ENCODE assay signal across 20 cellular contexts in the genomic region with DNA sequence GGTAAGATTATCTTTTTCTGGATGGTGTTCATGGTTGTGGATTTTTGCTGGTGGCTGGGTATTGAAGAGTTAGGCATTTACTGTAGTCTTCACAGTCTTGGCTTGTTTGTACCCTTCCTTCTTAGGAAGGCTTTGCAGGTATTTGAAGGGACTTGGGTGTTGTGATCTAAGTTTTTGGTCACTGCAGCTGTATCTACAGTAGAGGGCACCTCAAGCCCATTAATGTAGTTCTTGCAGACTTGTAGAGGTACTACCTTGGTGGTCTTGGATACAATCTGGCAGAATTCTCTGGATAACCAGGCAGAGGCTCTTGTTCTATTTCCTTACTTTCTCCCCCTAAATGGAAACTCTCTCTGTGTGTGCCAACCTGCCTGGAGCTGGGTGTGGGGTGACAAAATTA.
A peak's percentile ranks its signal among the peaks of the same experiment; 100 is the strongest.
DNase-seq lines count a peak whose midpoint lies in the region; ATAC-seq and TF ChIP-seq lines count a peak whose summit lies in the region.
"Had no signal": no experiment of that assay in that cellular context is flagged by ENCODE, and none has a peak within 500 bp of the region (broad histone marks: within the 10 kb centered on the region; RNA-seq: fewer than 3 reads in every experiment).

No MANE protein-coding gene starts in this region.

- no peaks in the 10 kb centered on the region for H3K9me3 ChIP-seq in upper lobe of right lung
- no peaks in the 10 kb centered on the region for H3K9me3 ChIP-seq in right atrium auricular region
- H3K9me3 ChIP-seq: BLaER1 treated with 17β-estradiol and CSF1 and Interleukin-3, amounts not matched to agents 10 nM and 100 nM had no signal

- in situ Hi-C loops in KBM-7 (cut with MboI; ENCODE audit: low pct_unique_long_range_greater_than_20kb, low sequenced_read_pairs) = no loop called here

- H3K4me1 ChIP-seq in upper lobe of right lung (no peaks in the 10 kb centered on the region), right atrium auricular region (no peaks in the 10 kb centered on the region)
- H3K4me1 ChIP-seq: BLaER1 treated with 17β-estradiol and CSF1 and Interleukin-3, amounts not matched to agents 10 nM and 100 nM had no signal

- H3K27me3 ChIP-seq in upper lobe of right lung = no peaks in the 10 kb centered on the region
- H3K27me3 ChIP-seq in right atrium auricular region = no peaks in the 10 kb centered on the region
- H3K27me3 ChIP-seq: BLaER1 treated with 17β-estradiol and CSF1 and Interleukin-3, amounts not matched to agents 10 nM and 100 nM; ovary had no signal

- H3K27me3 Mint-ChIP-seq in osteocyte (ENCODE audit: unreplicated experiment) = no peaks in the 10 kb centered on the region
- H3K27me3 Mint-ChIP-seq: activated T-helper 17 cell treated with anti-CD3 and anti-CD28 coated beads, Interleukin-2, amount 50 U/mL, for 72 hours had no signal

- DNase-seq in DMS53 (lab: John Stamatoyannopoulos, UW) (peak; percentile 3), DMS53 treated with DMSO at 0.1 percent for 48 hours (lab: John Stamatoyannopoulos, UW; ENCODE audit: unreplicated experiment) (no peak), KBM-7 (peak; percentile 2), cerebellar cortex (ENCODE audit: low spot score) (peak; percentile 8), osteocyte (ENCODE audit: extremely low spot score, unreplicated experiment) (no peak), upper lobe of right lung (no peak), right atrium auricular region (ENCODE audit: low spot score) (no peak)
- DNase-seq: activated CD4-positive, CD25-positive, alpha-beta regulatory T cell treated with anti-CD3 and anti-CD28 coated beads, Interleukin-2, amount 50 U/mL, for 72 hours; DMS153; HCEC 1CT; NCI-H2029 treated with DMSO at 0.1 percent for 48 hours; NCI-H526 treated with DMSO at 0.1 percent for 48 hours; ovary; T-helper 2 cell had no signal

- H3K4me1 Mint-ChIP-seq in osteocyte (ENCODE audit: unreplicated experiment) = no peaks in the 10 kb centered on the region
- H3K4me1 Mint-ChIP-seq: activated T-helper 17 cell treated with anti-CD3 and anti-CD28 coated beads, Interleukin-2, amount 50 U/mL, for 72 hours had no signal

- H3K27ac Mint-ChIP-seq in osteocyte (ENCODE audit: unreplicated experiment) = no peak overlapping the region
- H3K27ac Mint-ChIP-seq: activated T-helper 17 cell treated with anti-CD3 and anti-CD28 coated beads, Interleukin-2, amount 50 U/mL, for 72 hours had no signal

- H3K9me3 Mint-ChIP-seq in osteocyte (ENCODE audit: unreplicated experiment) = peaks cover 12% of the 10 kb centered on the region

- no peak overlapping the region for H3K4me3 Mint-ChIP-seq in osteocyte (ENCODE audit: unreplicated experiment)
- H3K4me3 Mint-ChIP-seq: activated T-helper 17 cell treated with anti-CD3 and anti-CD28 coated beads, Interleukin-2, amount 50 U/mL, for 72 hours had no signal

- H3K36me3 Mint-ChIP-seq in osteocyte (ENCODE audit: unreplicated experiment) = no peaks in the 10 kb centered on the region

- ATAC-seq in HG02884 (IDR thresholded peaks at IDR 0.05; ENCODE audit: unreplicated experiment) = no peak
- ATAC-seq in upper lobe of right lung = no peak
- ATAC-seq: activated T-helper 17 cell treated with anti-CD3 and anti-CD28 coated beads, Interleukin-2, amount 50 U/mL, for 72 hours had no signal

- H3K36me3 ChIP-seq in upper lobe of right lung (no peaks in the 10 kb centered on the region), right atrium auricular region (no peaks in the 10 kb centered on the region)
- H3K36me3 ChIP-seq: BLaER1 treated with 17β-estradiol and CSF1 and Interleukin-3, amounts not matched to agents 10 nM and 100 nM; ovary had no signal

- no peak overlapping the region for H3K4me3 ChIP-seq in upper lobe of right lung
- no peak overlapping the region for H3K4me3 ChIP-seq in right atrium auricular region
- H3K4me3 ChIP-seq: BLaER1 treated with 17β-estradiol and CSF1 and Interleukin-3, amounts not matched to agents 10 nM and 100 nM; ovary; smooth muscle cell had no signal

- intact Hi-C loops in upper lobe of right lung (cut with DNase I) = no loop called here

- TF ChIP-seq CTCF in osteocyte (IDR thresholded peaks at IDR 0.05) (peak; percentile 45), upper lobe of right lung (IDR thresholded peaks at IDR 0.05) (no peak), right atrium auricular region (IDR thresholded peaks at IDR 0.05) (no peak)

- H3K27ac ChIP-seq in upper lobe of right lung (no peak overlapping the region), right atrium auricular region (no peak overlapping the region)
- H3K27ac ChIP-seq: 22Rv1; BLaER1 treated with 17β-estradiol and CSF1 and Interleukin-3, amounts not matched to agents 10 nM and 100 nM; ovary; RWPE1 had no signal

Comparison
In these comparisons a context has a peak if more than half of its experiments do, and no peak if none do; other contexts are left out.
1. DNase-seq: peak in DMS53 (single experiment), KBM-7 (single experiment) and cerebellar cortex (single experiment); none in DMS53 treated with DMSO at 0.1 percent for 48 hours (single experiment), osteocyte (single experiment), upper lobe of right lung (single experiment) and right atrium auricular region (single experiment).